In the genomic region with DNA sequence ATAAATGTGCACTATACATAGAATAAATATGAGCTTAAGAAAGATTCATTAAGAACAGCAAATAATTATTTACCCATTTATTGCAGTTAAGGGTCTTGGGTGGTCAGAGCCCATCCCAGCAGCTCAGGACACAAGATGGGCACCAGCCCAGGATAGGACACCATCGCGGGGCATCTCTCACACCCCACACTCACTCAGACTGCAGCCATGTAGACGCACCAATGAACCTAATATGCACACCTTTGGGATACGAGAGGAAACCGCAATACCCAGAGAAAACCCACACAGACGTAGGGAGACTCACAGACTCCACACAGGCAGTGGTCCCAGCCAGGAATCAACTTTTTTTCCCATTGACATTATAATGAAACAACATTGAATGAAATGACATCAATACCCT, we compare ENCODE assay signal across 1 cellular context.
TF ChIP-seq lines count a peak whose summit lies in the region.

No MANE protein-coding gene starts in this region.

TF ChIP-seq in GM23338, 12 proteins besides CTCF, POLR2A, EP300 and RAD21 (continued from another document):
- TF ChIP-seq, protein P1, sequence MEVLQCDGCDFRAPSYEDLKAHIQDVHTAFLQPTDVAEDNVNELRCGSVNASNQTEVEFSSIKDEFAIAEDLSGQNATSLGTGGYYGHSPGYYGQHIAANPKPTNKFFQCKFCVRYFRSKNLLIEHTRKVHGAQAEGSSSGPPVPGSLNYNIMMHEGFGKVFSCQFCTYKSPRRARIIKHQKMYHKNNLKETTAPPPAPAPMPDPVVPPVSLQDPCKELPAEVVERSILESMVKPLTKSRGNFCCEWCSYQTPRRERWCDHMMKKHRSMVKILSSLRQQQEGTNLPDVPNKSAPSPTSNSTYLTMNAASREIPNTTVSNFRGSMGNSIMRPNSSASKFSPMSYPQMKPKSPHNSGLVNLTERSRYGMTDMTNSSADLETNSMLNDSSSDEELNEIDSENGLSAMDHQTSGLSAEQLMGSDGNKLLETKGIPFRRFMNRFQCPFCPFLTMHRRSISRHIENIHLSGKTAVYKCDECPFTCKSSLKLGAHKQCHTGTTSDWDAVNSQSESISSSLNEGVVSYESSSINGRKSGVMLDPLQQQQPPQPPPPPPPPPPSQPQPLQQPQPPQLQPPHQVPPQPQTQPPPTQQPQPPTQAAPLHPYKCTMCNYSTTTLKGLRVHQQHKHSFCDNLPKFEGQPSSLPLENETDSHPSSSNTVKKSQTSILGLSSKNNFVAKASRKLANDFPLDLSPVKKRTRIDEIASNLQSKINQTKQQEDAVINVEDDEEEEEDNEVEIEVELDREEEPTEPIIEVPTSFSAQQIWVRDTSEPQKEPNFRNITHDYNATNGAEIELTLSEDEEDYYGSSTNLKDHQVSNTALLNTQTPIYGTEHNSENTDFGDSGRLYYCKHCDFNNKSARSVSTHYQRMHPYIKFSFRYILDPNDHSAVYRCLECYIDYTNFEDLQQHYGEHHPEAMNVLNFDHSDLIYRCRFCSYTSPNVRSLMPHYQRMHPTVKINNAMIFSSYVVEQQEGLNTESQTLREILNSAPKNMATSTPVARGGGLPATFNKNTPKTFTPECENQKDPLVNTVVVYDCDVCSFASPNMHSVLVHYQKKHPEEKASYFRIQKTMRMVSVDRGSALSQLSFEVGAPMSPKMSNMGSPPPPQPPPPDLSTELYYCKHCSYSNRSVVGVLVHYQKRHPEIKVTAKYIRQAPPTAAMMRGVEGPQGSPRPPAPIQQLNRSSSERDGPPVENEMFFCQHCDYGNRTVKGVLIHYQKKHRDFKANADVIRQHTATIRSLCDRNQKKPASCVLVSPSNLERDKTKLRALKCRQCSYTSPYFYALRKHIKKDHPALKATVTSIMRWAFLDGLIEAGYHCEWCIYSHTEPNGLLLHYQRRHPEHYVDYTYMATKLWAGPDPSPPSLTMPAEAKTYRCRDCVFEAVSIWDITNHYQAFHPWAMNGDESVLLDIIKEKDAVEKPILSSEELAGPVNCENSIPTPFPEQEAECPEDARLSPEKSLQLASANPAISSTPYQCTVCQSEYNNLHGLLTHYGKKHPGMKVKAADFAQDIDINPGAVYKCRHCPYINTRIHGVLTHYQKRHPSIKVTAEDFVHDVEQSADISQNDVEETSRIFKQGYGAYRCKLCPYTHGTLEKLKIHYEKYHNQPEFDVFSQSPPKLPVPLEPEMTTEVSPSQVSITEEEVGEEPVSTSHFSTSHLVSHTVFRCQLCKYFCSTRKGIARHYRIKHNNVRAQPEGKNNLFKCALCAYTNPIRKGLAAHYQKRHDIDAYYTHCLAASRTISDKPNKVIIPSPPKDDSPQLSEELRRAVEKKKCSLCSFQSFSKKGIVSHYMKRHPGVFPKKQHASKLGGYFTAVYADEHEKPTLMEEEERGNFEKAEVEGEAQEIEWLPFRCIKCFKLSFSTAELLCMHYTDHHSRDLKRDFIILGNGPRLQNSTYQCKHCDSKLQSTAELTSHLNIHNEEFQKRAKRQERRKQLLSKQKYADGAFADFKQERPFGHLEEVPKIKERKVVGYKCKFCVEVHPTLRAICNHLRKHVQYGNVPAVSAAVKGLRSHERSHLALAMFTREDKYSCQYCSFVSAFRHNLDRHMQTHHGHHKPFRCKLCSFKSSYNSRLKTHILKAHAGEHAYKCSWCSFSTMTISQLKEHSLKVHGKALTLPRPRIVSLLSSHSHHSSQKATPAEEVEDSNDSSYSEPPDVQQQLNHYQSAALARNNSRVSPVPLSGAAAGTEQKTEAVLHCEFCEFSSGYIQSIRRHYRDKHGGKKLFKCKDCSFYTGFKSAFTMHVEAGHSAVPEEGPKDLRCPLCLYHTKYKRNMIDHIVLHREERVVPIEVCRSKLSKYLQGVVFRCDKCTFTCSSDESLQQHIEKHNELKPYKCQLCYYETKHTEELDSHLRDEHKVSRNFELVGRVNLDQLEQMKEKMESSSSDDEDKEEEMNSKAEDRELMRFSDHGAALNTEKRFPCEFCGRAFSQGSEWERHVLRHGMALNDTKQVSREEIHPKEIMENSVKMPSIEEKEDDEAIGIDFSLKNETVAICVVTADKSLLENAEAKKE (CRISPR knock-in tag; IDR thresholded peaks at IDR 0.05) = no peak
- TF ChIP-seq STAT1 (IDR thresholded peaks at IDR 0.05; ENCODE audit: unreplicated experiment) (no peak), ZNF114 (CRISPR knock-in tag; IDR thresholded peaks at IDR 0.05) (no peak), EZH2phosphoT487 (IDR thresholded peaks at IDR 0.05; ENCODE audit: unreplicated experiment) (no peak), EZH2 (IDR thresholded peaks at IDR 0.05; ENCODE audit: low read depth, unreplicated experiment) (no peak), JUNB (IDR thresholded peaks at IDR 0.05; ENCODE audit: unreplicated experiment) (no peak), NANOG (IDR thresholded peaks at IDR 0.05; ENCODE audit: borderline replicate concordance) (no peak)
- TF ChIP-seq, protein P2, sequence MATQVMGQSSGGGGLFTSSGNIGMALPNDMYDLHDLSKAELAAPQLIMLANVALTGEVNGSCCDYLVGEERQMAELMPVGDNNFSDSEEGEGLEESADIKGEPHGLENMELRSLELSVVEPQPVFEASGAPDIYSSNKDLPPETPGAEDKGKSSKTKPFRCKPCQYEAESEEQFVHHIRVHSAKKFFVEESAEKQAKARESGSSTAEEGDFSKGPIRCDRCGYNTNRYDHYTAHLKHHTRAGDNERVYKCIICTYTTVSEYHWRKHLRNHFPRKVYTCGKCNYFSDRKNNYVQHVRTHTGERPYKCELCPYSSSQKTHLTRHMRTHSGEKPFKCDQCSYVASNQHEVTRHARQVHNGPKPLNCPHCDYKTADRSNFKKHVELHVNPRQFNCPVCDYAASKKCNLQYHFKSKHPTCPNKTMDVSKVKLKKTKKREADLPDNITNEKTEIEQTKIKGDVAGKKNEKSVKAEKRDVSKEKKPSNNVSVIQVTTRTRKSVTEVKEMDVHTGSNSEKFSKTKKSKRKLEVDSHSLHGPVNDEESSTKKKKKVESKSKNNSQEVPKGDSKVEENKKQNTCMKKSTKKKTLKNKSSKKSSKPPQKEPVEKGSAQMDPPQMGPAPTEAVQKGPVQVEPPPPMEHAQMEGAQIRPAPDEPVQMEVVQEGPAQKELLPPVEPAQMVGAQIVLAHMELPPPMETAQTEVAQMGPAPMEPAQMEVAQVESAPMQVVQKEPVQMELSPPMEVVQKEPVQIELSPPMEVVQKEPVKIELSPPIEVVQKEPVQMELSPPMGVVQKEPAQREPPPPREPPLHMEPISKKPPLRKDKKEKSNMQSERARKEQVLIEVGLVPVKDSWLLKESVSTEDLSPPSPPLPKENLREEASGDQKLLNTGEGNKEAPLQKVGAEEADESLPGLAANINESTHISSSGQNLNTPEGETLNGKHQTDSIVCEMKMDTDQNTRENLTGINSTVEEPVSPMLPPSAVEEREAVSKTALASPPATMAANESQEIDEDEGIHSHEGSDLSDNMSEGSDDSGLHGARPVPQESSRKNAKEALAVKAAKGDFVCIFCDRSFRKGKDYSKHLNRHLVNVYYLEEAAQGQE (IDR thresholded peaks at IDR 0.05; ENCODE audit: unreplicated experiment) = no peak
- TF ChIP-seq, protein P3, sequence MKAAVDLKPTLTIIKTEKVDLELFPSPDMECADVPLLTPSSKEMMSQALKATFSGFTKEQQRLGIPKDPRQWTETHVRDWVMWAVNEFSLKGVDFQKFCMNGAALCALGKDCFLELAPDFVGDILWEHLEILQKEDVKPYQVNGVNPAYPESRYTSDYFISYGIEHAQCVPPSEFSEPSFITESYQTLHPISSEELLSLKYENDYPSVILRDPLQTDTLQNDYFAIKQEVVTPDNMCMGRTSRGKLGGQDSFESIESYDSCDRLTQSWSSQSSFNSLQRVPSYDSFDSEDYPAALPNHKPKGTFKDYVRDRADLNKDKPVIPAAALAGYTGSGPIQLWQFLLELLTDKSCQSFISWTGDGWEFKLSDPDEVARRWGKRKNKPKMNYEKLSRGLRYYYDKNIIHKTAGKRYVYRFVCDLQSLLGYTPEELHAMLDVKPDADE (IDR thresholded peaks at IDR 0.05) = no peak
